In the genomic region with DNA sequence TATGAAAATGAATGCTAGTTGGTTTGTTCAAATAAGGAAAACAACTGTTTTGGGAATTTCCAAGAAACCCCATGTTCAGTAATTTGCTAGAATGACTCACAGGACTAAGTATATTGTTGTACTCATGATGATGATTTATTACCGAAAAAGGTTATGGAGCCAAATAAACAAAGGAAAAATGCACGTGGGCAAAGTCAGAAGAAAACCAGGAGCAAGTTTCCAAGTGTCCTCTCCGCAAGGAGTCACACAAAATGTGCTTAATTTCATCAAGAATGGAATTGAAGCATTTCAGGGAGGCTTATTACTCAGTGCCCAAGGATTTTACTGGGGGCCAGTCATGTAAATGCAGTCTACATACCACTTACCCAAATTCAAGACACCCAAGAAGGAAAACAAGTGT, we compare ENCODE assay signal across 21 cellular contexts.
A peak's percentile ranks its signal among the peaks of the same experiment; 100 is the strongest.
DNase-seq lines count a peak whose midpoint lies in the region; FAIRE-seq and TF ChIP-seq lines count a peak whose summit lies in the region.
"Had no signal": no experiment of that assay in that cellular context is flagged by ENCODE, and none has a peak within 500 bp of the region (broad histone marks: within the 10 kb centered on the region; RNA-seq: fewer than 3 reads in every experiment).

No MANE protein-coding gene starts in this region.

- H3K9me3 Mint-ChIP-seq in Calu3 (ENCODE audit: low read depth, unreplicated experiment), result peaks cover 3% of the 10 kb centered on the region
- H3K9me3 Mint-ChIP-seq: activated naive CD8-positive, alpha-beta T cell treated with anti-CD3 and anti-CD28 coated beads, Interleukin-2, amount 50 U/mL, for 24 hours had no signal

- CTCF ChIA-PET in Calu3 (lab: Charles Lee), result no interaction called here

- intact Hi-C loops in Calu3 (cut with micrococcal nuclease; ENCODE audit: unreplicated experiment), result no loop called here

- no peaks in the 10 kb centered on the region for H3K27me3 Mint-ChIP-seq in Calu3 (ENCODE audit: unreplicated experiment)
- H3K27me3 Mint-ChIP-seq: activated naive CD8-positive, alpha-beta T cell treated with anti-CD3 and anti-CD28 coated beads, Interleukin-2, amount 50 U/mL, for 24 hours had no signal

- no peak for DNase-seq in Calu3
- DNase-seq in NCI-H2227 (lab: John Stamatoyannopoulos, UW; ENCODE audit: unreplicated experiment), result peak; percentile 40
- peak; percentile 32 for DNase-seq in bronchial epithelial cell (ENCODE audit: low read depth)
- DNase-seq in lung microvascular endothelial cell (ENCODE audit: low read depth in 2 of 2), result peak; percentile 35 to 72
- DNase-seq in midbrain (lab: John Stamatoyannopoulos, UW), result no peak
- DNase-seq in SHP77 (lab: John Stamatoyannopoulos, UW), result no peak
- DNase-seq in GM19239 (ENCODE audit: insufficient read length, low spot score), result no peak
- no peak for DNase-seq in NCI-H1092 (lab: John Stamatoyannopoulos, UW)
- DNase-seq: activated CD4-positive, alpha-beta T cell treated with anti-CD3 and anti-CD28 coated beads, Interleukin-2, amount 50 U/mL, for 48 hours; activated naive CD8-positive, alpha-beta T cell treated with anti-CD3 and anti-CD28 coated beads, Interleukin-2, amount 50 U/mL, for 24 hours; activated T-cell treated with anti-CD3 and anti-CD28 coated beads, Interleukin-2, amount 50 U/mL, for 48 hours; DMS 273 treated with DMSO at 0.1 percent for 48 hours; erythroblast; H7; left ventricle myocardium superior; natural killer cell; right cardiac atrium; stimulated activated CD4-positive, alpha-beta T cell treated with anti-CD3 and anti-CD28 coated beads, Interleukin-4, amount 100 ng/mL, for 24 hours; thyroid gland had no signal

- FAIRE-seq in bronchial epithelial cell (lab: Jason Lieb, UNC) (no peak), GM19239 (lab: Jason Lieb, UNC) (no peak)
- FAIRE-seq: HepG2 had no signal

- peak overlapping the region; percentile 51 for H3K27ac Mint-ChIP-seq in Calu3 (ENCODE audit: unreplicated experiment)
- H3K27ac Mint-ChIP-seq: activated naive CD8-positive, alpha-beta T cell treated with anti-CD3 and anti-CD28 coated beads, Interleukin-2, amount 50 U/mL, for 24 hours; natural killer cell had no signal

- H3K4me3 ChIP-seq in bronchial epithelial cell (ENCODE audit: low read depth, low read length), result no peak overlapping the region
- H3K4me3 ChIP-seq: SJCRH30, thyroid gland had no signal

- H3K4me1 Mint-ChIP-seq in Calu3 (ENCODE audit: low read depth, unreplicated experiment), result peaks cover 24% of the 10 kb centered on the region
- H3K4me1 Mint-ChIP-seq: activated naive CD8-positive, alpha-beta T cell treated with anti-CD3 and anti-CD28 coated beads, Interleukin-2, amount 50 U/mL, for 24 hours; natural killer cell had no signal

- H3K27me3 ChIP-seq in bronchial epithelial cell (ENCODE audit: control insufficient read depth, insufficient read depth, low read length), result no peaks in the 10 kb centered on the region
- H3K27me3 ChIP-seq: SJCRH30, thyroid gland had no signal

- TF ChIP-seq CTCF in Calu3 (IDR thresholded peaks at IDR 0.05; ENCODE audit: unreplicated experiment) (no peak), bronchial epithelial cell (IDR thresholded peaks at IDR 0.05; ENCODE audit: insufficient read depth, low read length, severe bottlenecking) (no peak)

- H3K4me3 Mint-ChIP-seq in Calu3 (ENCODE audit: low read depth, unreplicated experiment), result no peak overlapping the region
- H3K4me3 Mint-ChIP-seq: activated naive CD8-positive, alpha-beta T cell treated with anti-CD3 and anti-CD28 coated beads, Interleukin-2, amount 50 U/mL, for 24 hours; natural killer cell had no signal

- H3K36me3 ChIP-seq in bronchial epithelial cell (ENCODE audit: control insufficient read depth, insufficient read depth, low read length), result no peaks in the 10 kb centered on the region
- H3K36me3 ChIP-seq: SJCRH30, thyroid gland had no signal

- H3K36me3 Mint-ChIP-seq in Calu3 (ENCODE audit: insufficient read depth, unreplicated experiment), result no peaks in the 10 kb centered on the region
- H3K36me3 Mint-ChIP-seq: natural killer cell had no signal

- BruUV-seq in Calu3 (replicated peaks; lab: Mats Ljungman, UMichigan), result no TSS peak

Comparison
In these comparisons a context has a peak if more than half of its experiments do, and no peak if none do; other contexts are left out.
1. DNase-seq: peak in NCI-H2227 (single experiment), bronchial epithelial cell (single experiment) and lung microvascular endothelial cell (2 of 2); none in Calu3 (single experiment), midbrain (single experiment), SHP77 (0 of 2), GM19239 (single experiment) and NCI-H1092 (single experiment).